ENCODE assay signal across 19 cellular contexts in the genomic region with DNA sequence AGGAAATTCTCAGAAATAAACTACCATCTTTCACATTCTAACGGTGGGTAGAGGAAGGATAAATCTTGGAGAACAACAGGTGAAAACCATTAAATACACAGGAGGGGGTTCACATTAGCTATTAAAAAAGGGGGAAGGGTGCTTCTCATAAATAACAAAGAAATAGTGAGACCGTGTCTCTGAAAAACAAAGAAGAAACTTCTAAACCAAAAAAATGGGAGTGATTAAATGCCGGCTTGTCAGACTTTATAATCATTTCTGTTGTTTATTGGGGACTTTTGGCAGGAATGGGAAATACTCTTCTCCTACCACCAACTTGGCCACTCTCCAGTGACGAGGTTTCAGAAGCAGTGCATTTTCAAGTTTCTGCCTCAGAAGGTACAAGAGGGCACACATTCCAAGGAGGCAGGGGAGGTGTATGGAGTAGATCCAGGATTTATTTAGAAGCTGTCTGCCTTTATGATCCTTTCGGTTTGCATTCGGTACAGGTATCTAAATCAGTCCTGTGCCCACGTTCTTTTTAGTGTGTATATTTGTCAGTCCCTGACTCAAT. TPM values are rescaled to one million over a fixed set of nuclear protein-coding genes. Genes with fewer than 3 reads are reported as not detected.
DNase-seq lines count a peak whose midpoint lies in the region; ATAC-seq, FAIRE-seq and TF ChIP-seq lines count a peak whose summit lies in the region.
"Had no signal": no experiment of that assay in that cellular context is flagged by ENCODE, and none has a peak within 500 bp of the region (broad histone marks: within the 10 kb centered on the region; RNA-seq: fewer than 3 reads in every experiment).

No MANE protein-coding gene starts in this region.

- H3K4me1 Mint-ChIP-seq in GM23338 (peaks cover 28% of the 10 kb centered on the region), astrocyte (ENCODE audit: low read depth, unreplicated experiment) (peaks cover 4% of the 10 kb centered on the region)

- 0 out of 2 replicates have a peak overlapping the region, but pooled peaks have one; percentile 57 for H3K27ac Mint-ChIP-seq in GM23338
- no peak overlapping the region for H3K27ac Mint-ChIP-seq in astrocyte (ENCODE audit: unreplicated experiment)
- H3K27ac Mint-ChIP-seq: T-helper 17 cell had no signal

- TF ChIP-seq CTCF in GM23338 (conservative IDR thresholded peaks at IDR 0.05; ENCODE audit: low read depth in 2 of 2) (no peak), astrocyte (IDR thresholded peaks at IDR 0.05; ENCODE audit: insufficient read depth, low read depth, low read length) (no peak), PC-9 (conservative IDR thresholded peaks at IDR 0.05) (no peak)

- H3K27ac ChIP-seq in GM23338 (ENCODE audit: low read depth): peak overlapping the region; percentile 35; the same call in 1 of the 2 replicates
- H3K27ac ChIP-seq in astrocyte (ENCODE audit: low read depth, low read length): no peak overlapping the region
- H3K27ac ChIP-seq in PC-9: no peak overlapping the region
- H3K27ac ChIP-seq: colonic mucosa, tibial artery had no signal

- DNase-seq in GM23338 (ENCODE audit: low spot score): no peak
- peak; percentile 64 for DNase-seq in astrocyte (ENCODE audit: low read depth)
- DNase-seq in glomerular visceral epithelial cell (ENCODE audit: extremely low spot score): peak; percentile 36
- DNase-seq in renal cortical epithelial cell (ENCODE audit: low read depth): peak; percentile 85
- DNase-seq in GM03348 (ENCODE audit: low spot score): no peak
- DNase-seq in PC-9: no peak
- no peak for DNase-seq in NCI-H1417 (lab: John Stamatoyannopoulos, UW)
- DNase-seq: colonic mucosa, NCI-H1436 treated with DMSO at 0.1 percent for 48 hours, NCI-H2227 treated with DMSO at 0.1 percent for 48 hours, T-helper 17 cell, tibial artery had no signal

- H2AFZ ChIP-seq in GM23338 (peak overlapping the region; percentile 2), astrocyte (ENCODE audit: low read depth, low read length) (no peak overlapping the region), PC-9 (no peak overlapping the region)

- CTCF ChIA-PET in PC-9 (lab: Charles Lee): no interaction called here

- no peak for FAIRE-seq in astrocyte (lab: Jason Lieb, UNC)
- FAIRE-seq: endothelial cell of umbilical vein had no signal

- H3K4me1 ChIP-seq in GM23338 (ENCODE audit: insufficient read depth) (peaks cover 19% of the 10 kb centered on the region), astrocyte (ENCODE audit: insufficient read depth, low read length) (peaks cover under 1% of the 10 kb centered on the region), PC-9 (replicated peaks; ENCODE audit: insufficient read depth) (no peaks in the 10 kb centered on the region)
- H3K4me1 ChIP-seq: colonic mucosa had no signal

- H3K9me2 ChIP-seq in GM23338 (ENCODE audit: insufficient read depth) (peaks cover 10% of the 10 kb centered on the region; the same call in 1 of the 2 replicates), PC-9 (ENCODE audit: insufficient read depth) (no peaks in the 10 kb centered on the region)

- no peak overlapping the region for H3K9ac ChIP-seq in astrocyte (ENCODE audit: low read length)

- H3K36me3 Mint-ChIP-seq in GM23338 (ENCODE audit: low read depth) (no peaks in the 10 kb centered on the region), astrocyte (ENCODE audit: low read depth, unreplicated experiment) (no peaks in the 10 kb centered on the region)
- H3K36me3 Mint-ChIP-seq: CD14-positive monocyte had no signal

- no TSS peak for BruUV-seq in PC-9 (replicated peaks; lab: Mats Ljungman, UMichigan)

- POLR2A ChIA-PET in PC-9 (lab: Charles Lee; ENCODE audit: unreplicated experiment): no interaction called here

- H3K4me2 ChIP-seq in GM23338: peak overlapping the region; percentile 56
- H3K4me2 ChIP-seq in astrocyte (ENCODE audit: low read length): peak overlapping the region; percentile 22
- no peak overlapping the region for H3K4me2 ChIP-seq in PC-9

- no peaks in the 10 kb centered on the region for H3K9me3 Mint-ChIP-seq in GM23338
- H3K9me3 Mint-ChIP-seq in astrocyte (ENCODE audit: unreplicated experiment): no peaks in the 10 kb centered on the region
- H3K9me3 Mint-ChIP-seq: CD14-positive monocyte had no signal

- no peak overlapping the region for H3K4me3 Mint-ChIP-seq in GM23338
- no peak overlapping the region for H3K4me3 Mint-ChIP-seq in astrocyte (ENCODE audit: unreplicated experiment)
- H3K4me3 Mint-ChIP-seq: CD14-positive monocyte, T-helper 17 cell had no signal

- H3F3A ChIP-seq in GM23338 (replicated peaks; ENCODE audit: low read depth): no peaks in the 10 kb centered on the region
- H3F3A ChIP-seq in PC-9 (ENCODE audit: insufficient read depth, low read depth): no peaks in the 10 kb centered on the region

- H3K36me3 ChIP-seq in GM23338 (ENCODE audit: insufficient read depth) (no peaks in the 10 kb centered on the region), astrocyte (ENCODE audit: insufficient read depth, low read length) (no peaks in the 10 kb centered on the region), PC-9 (ENCODE audit: low read depth) (no peaks in the 10 kb centered on the region)
- H3K36me3 ChIP-seq: colonic mucosa, tibial artery had no signal

- no peaks in the 10 kb centered on the region for H3K27me3 ChIP-seq in GM23338 (ENCODE audit: insufficient read depth)
- no peaks in the 10 kb centered on the region for H3K27me3 ChIP-seq in astrocyte (ENCODE audit: insufficient read depth, low read length)
- no peaks in the 10 kb centered on the region for H3K27me3 ChIP-seq in PC-9 (ENCODE audit: insufficient read depth, low read depth)
- H3K27me3 ChIP-seq: colonic mucosa, tibial artery had no signal

- H3K9me3 ChIP-seq in astrocyte (ENCODE audit: insufficient read depth, low read depth, low read length) (no peaks in the 10 kb centered on the region), PC-9 (ENCODE audit: insufficient read depth, low read depth) (no peaks in the 10 kb centered on the region)
- H3K9me3 ChIP-seq: colonic mucosa, tibial artery had no signal

- H3K4me3 ChIP-seq in GM23338 (no peak overlapping the region; the same call in 1 of the 2 replicates), astrocyte (ENCODE audit: insufficient read depth, low read depth, low read length) (no peak overlapping the region), PC-9 (no peak overlapping the region)
- H3K4me3 ChIP-seq: colonic mucosa, tibial artery had no signal

- no peaks in the 10 kb centered on the region for H3K79me2 ChIP-seq in GM23338 (replicated peaks; ENCODE audit: insufficient read depth)
- H3K79me2 ChIP-seq in astrocyte (ENCODE audit: insufficient read depth, low read length): no peaks in the 10 kb centered on the region
- no peaks in the 10 kb centered on the region for H3K79me2 ChIP-seq in PC-9 (ENCODE audit: low read depth)

- intact Hi-C loops in PC-9 (cut with micrococcal nuclease; ENCODE audit: unreplicated experiment): no loop called here

- ATAC-seq in GM23338 (no peak), GM19467 (IDR thresholded peaks at IDR 0.05; ENCODE audit: unreplicated experiment) (no peak)
- ATAC-seq: Right ventricle myocardium inferior, T-helper 17 cell had no signal

- no peaks in the 10 kb centered on the region for H4K20me1 ChIP-seq in GM23338 (replicated peaks; ENCODE audit: insufficient read depth)
- no peaks in the 10 kb centered on the region for H4K20me1 ChIP-seq in astrocyte (ENCODE audit: insufficient read depth, low read length)
- no peaks in the 10 kb centered on the region for H4K20me1 ChIP-seq in PC-9 (ENCODE audit: insufficient read depth)

- H3K27me3 Mint-ChIP-seq in GM23338 (ENCODE audit: insufficient read depth, low read depth, poor library complexity) (peaks cover 2% of the 10 kb centered on the region), astrocyte (ENCODE audit: low read depth, unreplicated experiment) (no peaks in the 10 kb centered on the region)

TF ChIP-seq in GM23338, 12 proteins besides CTCF, POLR2A, EP300 and RAD21 (continues in another document):
- TF ChIP-seq ZNF114 (CRISPR knock-in tag; IDR thresholded peaks at IDR 0.05): no peak
- TF ChIP-seq STAT1 (IDR thresholded peaks at IDR 0.05; ENCODE audit: unreplicated experiment): no peak
- no peak for TF ChIP-seq JUNB (IDR thresholded peaks at IDR 0.05; ENCODE audit: unreplicated experiment)
- no peak for TF ChIP-seq NANOG (IDR thresholded peaks at IDR 0.05; ENCODE audit: borderline replicate concordance)
- no peak for TF ChIP-seq ZNF331 (CRISPR knock-in tag; IDR thresholded peaks at IDR 0.05; ENCODE audit: low read depth)
- TF ChIP-seq EZH2phosphoT487 (IDR thresholded peaks at IDR 0.05; ENCODE audit: unreplicated experiment): no peak
- TF ChIP-seq POLR2AphosphoS5 (IDR thresholded peaks at IDR 0.05; ENCODE audit: low read depth): no peak

RNA-seq across cellular contexts. Expression of gene LIX1, which starts 46.2 kb away (rescaled TPM):
- not detected in 2 replicates for total RNA-seq in GM23338 (2014; rRNA removed; shearing (Covaris generic))
- 0.13 and 0.16 TPM in 2 replicates for polyA plus RNA-seq in GM23338 (2016; fragmentation: Nextera tagmentation; extraction: Ambion mirVana)
- total RNA-seq in astrocyte (0.24 and 0.59 TPM in 2 replicates), renal cortical epithelial cell (0.17 and 1.2 TPM in 2 replicates), PC-9 (2021) (not detected in 2 replicates)
- total RNA-seq: endothelial cell of umbilical vein, HT-29, kidney epithelial cell, mononuclear cell, Right ventricle myocardium inferior, T-helper 17 cell had no signal
- polyA plus RNA-seq: CD14-positive monocyte, endothelial cell of umbilical vein had no signal

Comparison
In these comparisons a context has a peak if more than half of its experiments do, and no peak if none do; other contexts are left out.
1. DNase-seq: peak in astrocyte (single experiment), glomerular visceral epithelial cell (single experiment) and renal cortical epithelial cell (single experiment); none in GM23338 (single experiment), GM03348 (single experiment), PC-9 (0 of 2) and NCI-H1417 (0 of 3).